10 cellular contexts compared by ENCODE assay signal in the genomic region with DNA sequence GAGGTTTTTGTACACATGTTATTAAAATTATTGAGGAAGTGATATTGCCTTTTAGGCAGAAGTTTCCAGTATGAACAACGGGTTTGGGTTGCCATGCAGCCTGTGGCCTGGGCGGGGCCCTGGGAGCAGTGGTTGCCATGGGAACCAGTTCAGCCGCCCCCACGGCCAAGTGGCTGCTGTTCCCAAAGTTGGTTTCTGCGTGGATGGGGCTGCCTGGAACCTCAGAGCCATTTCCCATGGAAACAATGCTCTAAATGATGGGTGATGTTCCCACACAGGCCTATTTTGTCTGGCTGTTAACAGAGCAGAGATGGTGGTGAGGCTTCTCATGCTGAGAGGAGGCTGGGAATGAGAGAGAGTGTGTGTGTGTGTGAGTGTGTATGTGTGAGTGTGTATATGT. TPM values are rescaled to one million over a fixed set of nuclear protein-coding genes. Genes with fewer than 3 reads are reported as not detected.
DNase-seq lines count a peak whose midpoint lies in the region; ATAC-seq and TF ChIP-seq lines count a peak whose summit lies in the region.
"Had no signal": no experiment of that assay in that cellular context is flagged by ENCODE, and none has a peak within 500 bp of the region (broad histone marks: within the 10 kb centered on the region; RNA-seq: fewer than 3 reads in every experiment).

No MANE protein-coding gene starts in this region.

- WGBS in thyroid gland, 2 donors, result 48 to 50% methylated on average over 5 of the region's 5 CpGs

- no peaks in the 10 kb centered on the region for H3K79me2 ChIP-seq in MM.1S (ENCODE audit: low read length)

- H3F3A ChIP-seq in MM.1S (ENCODE audit: insufficient read depth, low read length), result peaks cover 10% of the 10 kb centered on the region; the same call in 1 of the 2 replicates

- H3K9ac ChIP-seq in MM.1S (ENCODE audit: low read length), result no peak overlapping the region

- peak; percentile 32 to 34 for DNase-seq in NOMO-1 (lab: John Stamatoyannopoulos, UW; ENCODE audit: unreplicated experiment in 2 of 2)
- DNase-seq in NOMO-1 treated with dmso at 0.1 percent for 144 hours (lab: John Stamatoyannopoulos, UW; ENCODE audit: unreplicated experiment), result no peak
- peak; percentile 30 to 42 for DNase-seq in cardiac fibroblast (ENCODE audit: low read depth in 2 of 2)
- DNase-seq in lower lobe of right lung, result peak; percentile 86
- DNase-seq in thyroid gland, result no peak
- no peak for DNase-seq in MM.1S
- no peak for DNase-seq in NCI-H1436 treated with DMSO at 0.1 percent for 48 hours (lab: John Stamatoyannopoulos, UW)
- no peak for DNase-seq in NCI-H446 (lab: John Stamatoyannopoulos, UW)
- DNase-seq: stimulated activated CD4-positive, alpha-beta T cell treated with anti-CD3 and anti-CD28 coated beads, Interleukin-4, amount 100 ng/mL, for 24 hours had no signal

- ATAC-seq in lower lobe of right lung, result peak; percentile 69 to 78

- TF ChIP-seq CTCF in cardiac fibroblast (IDR thresholded peaks at IDR 0.05; ENCODE audit: low read depth, low read length) (no peak), lower lobe of right lung (IDR thresholded peaks at IDR 0.05) (no peak), thyroid gland (IDR thresholded peaks at IDR 0.05) (no peak), MM.1S (IDR thresholded peaks at IDR 0.05; ENCODE audit: low read length) (no peak)

- intact Hi-C loops in lower lobe of right lung (cut with DNase I), result no loop called here
- intact Hi-C loops in thyroid gland (cut with DNase I), result no loop called here

- no peaks in the 10 kb centered on the region for H4K20me1 ChIP-seq in MM.1S (ENCODE audit: insufficient read depth, low read length)

- TF ChIP-seq POLR2A in thyroid gland (IDR thresholded peaks at IDR 0.05), result no peak

- H2AFZ ChIP-seq in MM.1S (ENCODE audit: low read length), result no peak overlapping the region

- H3K27me3 ChIP-seq in lower lobe of right lung (ENCODE audit: low read depth), result no peaks in the 10 kb centered on the region
- H3K27me3 ChIP-seq in thyroid gland, result no peaks in the 10 kb centered on the region
- peaks cover 30% of the 10 kb centered on the region for H3K27me3 ChIP-seq in MM.1S (replicated peaks; ENCODE audit: insufficient read depth, low read length)

- H3K27ac ChIP-seq in lower lobe of right lung, result no peak overlapping the region
- peak overlapping the region in 2 of 3 donors; percentile 15 to 21 for H3K27ac ChIP-seq in thyroid gland
- no peak overlapping the region for H3K27ac ChIP-seq in MM.1S (ENCODE audit: low read length)
- H3K27ac ChIP-seq: VCaP had no signal

- H3K4me1 ChIP-seq in lower lobe of right lung, result peaks cover 45% of the 10 kb centered on the region
- H3K4me1 ChIP-seq in thyroid gland, result peaks cover 22 to 42% of the 10 kb centered on the region in 2 donors
- H3K4me1 ChIP-seq in MM.1S (ENCODE audit: low read length), result peaks cover 17% of the 10 kb centered on the region

- H3K4me2 ChIP-seq in MM.1S (ENCODE audit: low read depth, low read length), result no peak overlapping the region

- H3K9me2 ChIP-seq in MM.1S (replicated peaks; ENCODE audit: insufficient read depth, low read length), result no peaks in the 10 kb centered on the region

- H3K9me3 ChIP-seq in lower lobe of right lung (no peaks in the 10 kb centered on the region), thyroid gland (no peaks in the 10 kb centered on the region), MM.1S (replicated peaks; ENCODE audit: insufficient read depth, low read length) (no peaks in the 10 kb centered on the region)

- no peak overlapping the region for H3K4me3 ChIP-seq in cardiac fibroblast (replicated peaks in 1 of 2; ENCODE audit: low read depth in 2 of 2, low read length in 2 of 2)
- no peak overlapping the region for H3K4me3 ChIP-seq in lower lobe of right lung
- no peak overlapping the region for H3K4me3 ChIP-seq in thyroid gland (replicated peaks in 1 of 3)
- H3K4me3 ChIP-seq in MM.1S (ENCODE audit: low read length), result no peak overlapping the region

- H3K36me3 ChIP-seq in lower lobe of right lung (no peaks in the 10 kb centered on the region), thyroid gland (no peaks in the 10 kb centered on the region), MM.1S (replicated peaks; ENCODE audit: insufficient read depth, low read length) (no peaks in the 10 kb centered on the region)

RNA-seq across cellular contexts. Expression of a gene that starts 19.5 kb away (rescaled TPM):
- total RNA-seq in lower lobe of right lung, result 55.4 TPM
- 10 to 100 TPM; 55.8 to 92.4 (median 69.6) TPM for total RNA-seq in thyroid gland

RNA-seq across cellular contexts. Expression of a gene that starts 38.3 kb away (rescaled TPM):
- 3.5 TPM for total RNA-seq in lower lobe of right lung
- 1 to 10 TPM in 3 of 4 donors, not detected in 1; 1.3 to 2.7 (median 2.6) TPM for total RNA-seq in thyroid gland

Comparison
In these comparisons a context has a peak if more than half of its experiments do, and no peak if none do; other contexts are left out.
1. DNase-seq: peak in NOMO-1 (2 of 2), cardiac fibroblast (2 of 2) and lower lobe of right lung (single experiment); none in NOMO-1 treated with dmso at 0.1 percent for 144 hours (single experiment), thyroid gland (0 of 2), MM.1S (single experiment), NCI-H1436 treated with DMSO at 0.1 percent for 48 hours (single experiment) and NCI-H446 (0 of 2).
2. H3K27ac ChIP-seq: peak in thyroid gland (2 of 3); none in lower lobe of right lung (single experiment) and MM.1S (single experiment).